Comparison of ENCODE assay signal across 12 cellular contexts in genomic region chr2:86039178-86039962, GRCh38.
DNase-seq lines count a peak whose midpoint lies in the region; ATAC-seq lines count a peak whose summit lies in the region.
"Had no signal": no experiment of that assay in that cellular context is flagged by ENCODE, and none has a peak within 500 bp of the region (broad histone marks: within the 10 kb centered on the region; RNA-seq: fewer than 3 reads in every experiment).

No MANE protein-coding gene starts in this region.

- ATAC-seq in T-cell (replicated peaks in 1 of 4), result peak in 1 of 4 experiments; percentile 6
- ATAC-seq in stimulated activated memory B cell treated with anti-CD40 and anti-IgM and Interleukin-4, amounts not matched to agents 10 μg/mL and 1 μg/mL and 100 μg/mL, for 72 hours, result no peak
- ATAC-seq in HG03571 (IDR thresholded peaks at IDR 0.05; ENCODE audit: unreplicated experiment), result no peak
- no peak for ATAC-seq in GM19463 (IDR thresholded peaks at IDR 0.05; ENCODE audit: unreplicated experiment)
- ATAC-seq: PC-3 had no signal

- peak overlapping the region; percentile 95 for H3K27ac Mint-ChIP-seq in activated CD4-positive, alpha-beta T cell treated with anti-CD3 and anti-CD28 coated beads, Interleukin-2, amount 10 ng/mL, durations not matched to agents 24 days and 14 days
- H3K27ac Mint-ChIP-seq in T-cell (peak overlapping the region; percentile 99), immature natural killer cell (peak overlapping the region; percentile 98 to 100 (median 100))
- peak overlapping the region; percentile 93 for H3K27ac Mint-ChIP-seq in stimulated activated memory B cell treated with anti-CD40 and anti-IgM and Interleukin-4, amounts not matched to agents 10 μg/mL and 1 μg/mL and 100 μg/mL, for 72 hours

- peak overlapping the region; percentile 79 for H3K4me3 Mint-ChIP-seq in activated CD4-positive, alpha-beta T cell treated with anti-CD3 and anti-CD28 coated beads, Interleukin-2, amount 10 ng/mL, durations not matched to agents 24 days and 14 days
- peak overlapping the region in 2 of 3 donors; percentile 0 to 21 for H3K4me3 Mint-ChIP-seq in T-cell
- peak overlapping the region; percentile 84 to 92 (median 86) for H3K4me3 Mint-ChIP-seq in immature natural killer cell
- H3K4me3 Mint-ChIP-seq in stimulated activated memory B cell treated with anti-CD40 and anti-IgM and Interleukin-4, amounts not matched to agents 10 μg/mL and 1 μg/mL and 100 μg/mL, for 72 hours, result no peak overlapping the region

- POLR2A ChIA-PET in T-cell (lab: Charles Lee), result no interaction called here

- no peaks in the 10 kb centered on the region for H3K27me3 Mint-ChIP-seq in activated CD4-positive, alpha-beta T cell treated with anti-CD3 and anti-CD28 coated beads, Interleukin-2, amount 10 ng/mL, durations not matched to agents 24 days and 14 days
- H3K27me3 Mint-ChIP-seq in T-cell (no peaks in the 10 kb centered on the region), immature natural killer cell (ENCODE audit: low read depth in 3 of 3) (peaks cover 26 to 31% (median 30%) of the 10 kb centered on the region in 3 donors)
- no peaks in the 10 kb centered on the region for H3K27me3 Mint-ChIP-seq in stimulated activated memory B cell treated with anti-CD40 and anti-IgM and Interleukin-4, amounts not matched to agents 10 μg/mL and 1 μg/mL and 100 μg/mL, for 72 hours

- peak; percentile 67 for DNase-seq in activated CD4-positive, alpha-beta T cell treated with anti-CD3 and anti-CD28 coated beads, Interleukin-2, amount 10 ng/mL, durations not matched to agents 24 days and 14 days
- DNase-seq in activated CD4-positive, alpha-beta T cell treated with anti-CD3 and anti-CD28 coated beads for 48 hours, result no peak
- DNase-seq in T-cell (peak in 26 of 34 experiments; percentile 20 to 67 (median 41)), immature natural killer cell (no peak), T-helper 9 cell (no peak)
- DNase-seq: effector CD4-positive, alpha-beta T cell; glutamatergic neuron; NCI-H2029; PC-3 had no signal

- H3K9me3 Mint-ChIP-seq in activated CD4-positive, alpha-beta T cell treated with anti-CD3 and anti-CD28 coated beads, Interleukin-2, amount 10 ng/mL, durations not matched to agents 24 days and 14 days, result no peaks in the 10 kb centered on the region
- H3K9me3 Mint-ChIP-seq in T-cell (no peaks in the 10 kb centered on the region), immature natural killer cell (no peaks in the 10 kb centered on the region)
- H3K9me3 Mint-ChIP-seq in stimulated activated memory B cell treated with anti-CD40 and anti-IgM and Interleukin-4, amounts not matched to agents 10 μg/mL and 1 μg/mL and 100 μg/mL, for 72 hours, result no peaks in the 10 kb centered on the region

- H3K4me1 Mint-ChIP-seq in activated CD4-positive, alpha-beta T cell treated with anti-CD3 and anti-CD28 coated beads, Interleukin-2, amount 10 ng/mL, durations not matched to agents 24 days and 14 days, result peaks cover 78% of the 10 kb centered on the region
- peaks cover 77 to 82% (median 80%) of the 10 kb centered on the region in 3 donors for H3K4me1 Mint-ChIP-seq in T-cell
- H3K4me1 Mint-ChIP-seq in immature natural killer cell, result peaks cover 65 to 75% of the 10 kb centered on the region in 2 donors
- H3K4me1 Mint-ChIP-seq in stimulated activated memory B cell treated with anti-CD40 and anti-IgM and Interleukin-4, amounts not matched to agents 10 μg/mL and 1 μg/mL and 100 μg/mL, for 72 hours, result peaks cover 52% of the 10 kb centered on the region

- CTCF ChIA-PET in T-cell (lab: Charles Lee), result interaction anchor here (0.6 to 4.3 kb wide), 7 partner anchors 28 to 1522 kb away, joined by 3 to 40 read pairs (median 5); no protein-coding TSS in a partner anchor

- peaks cover 82% of the 10 kb centered on the region for H3K36me3 Mint-ChIP-seq in activated CD4-positive, alpha-beta T cell treated with anti-CD3 and anti-CD28 coated beads, Interleukin-2, amount 10 ng/mL, durations not matched to agents 24 days and 14 days (ENCODE audit: low read depth)
- H3K36me3 Mint-ChIP-seq in T-cell, result peaks cover 18% of the 10 kb centered on the region
- peaks cover 13 to 21% (median 21%) of the 10 kb centered on the region in 3 donors for H3K36me3 Mint-ChIP-seq in immature natural killer cell
- peaks cover 60% of the 10 kb centered on the region for H3K36me3 Mint-ChIP-seq in stimulated activated memory B cell treated with anti-CD40 and anti-IgM and Interleukin-4, amounts not matched to agents 10 μg/mL and 1 μg/mL and 100 μg/mL, for 72 hours

- intact Hi-C loops in activated CD4-positive, alpha-beta T cell treated with anti-CD3 and anti-CD28 coated beads, Interleukin-2, amount 10 ng/mL, durations not matched to agents 24 days and 14 days (cut with micrococcal nuclease), result loop anchor here (2.0 to 5.0 kb wide), 4 partner anchors 29 to 332 kb away; partner anchors contain the start of gene PTCD3

Comparison
In these comparisons a context has a peak if more than half of its experiments do, and no peak if none do; other contexts are left out.
1. DNase-seq: peak in activated CD4-positive, alpha-beta T cell treated with anti-CD3 and anti-CD28 coated beads, Interleukin-2, amount 10 ng/mL, durations not matched to agents 24 days and 14 days (single experiment) and T-cell (26 of 34); none in activated CD4-positive, alpha-beta T cell treated with anti-CD3 and anti-CD28 coated beads for 48 hours (single experiment), immature natural killer cell (0 of 3) and T-helper 9 cell (single experiment).
2. Peak in every context shown above with its lines, with median percentiles within 50 percentile points of each other: H3K27ac Mint-ChIP-seq.